Comparison of ENCODE assay signal across 1 cellular context in the genomic region with DNA sequence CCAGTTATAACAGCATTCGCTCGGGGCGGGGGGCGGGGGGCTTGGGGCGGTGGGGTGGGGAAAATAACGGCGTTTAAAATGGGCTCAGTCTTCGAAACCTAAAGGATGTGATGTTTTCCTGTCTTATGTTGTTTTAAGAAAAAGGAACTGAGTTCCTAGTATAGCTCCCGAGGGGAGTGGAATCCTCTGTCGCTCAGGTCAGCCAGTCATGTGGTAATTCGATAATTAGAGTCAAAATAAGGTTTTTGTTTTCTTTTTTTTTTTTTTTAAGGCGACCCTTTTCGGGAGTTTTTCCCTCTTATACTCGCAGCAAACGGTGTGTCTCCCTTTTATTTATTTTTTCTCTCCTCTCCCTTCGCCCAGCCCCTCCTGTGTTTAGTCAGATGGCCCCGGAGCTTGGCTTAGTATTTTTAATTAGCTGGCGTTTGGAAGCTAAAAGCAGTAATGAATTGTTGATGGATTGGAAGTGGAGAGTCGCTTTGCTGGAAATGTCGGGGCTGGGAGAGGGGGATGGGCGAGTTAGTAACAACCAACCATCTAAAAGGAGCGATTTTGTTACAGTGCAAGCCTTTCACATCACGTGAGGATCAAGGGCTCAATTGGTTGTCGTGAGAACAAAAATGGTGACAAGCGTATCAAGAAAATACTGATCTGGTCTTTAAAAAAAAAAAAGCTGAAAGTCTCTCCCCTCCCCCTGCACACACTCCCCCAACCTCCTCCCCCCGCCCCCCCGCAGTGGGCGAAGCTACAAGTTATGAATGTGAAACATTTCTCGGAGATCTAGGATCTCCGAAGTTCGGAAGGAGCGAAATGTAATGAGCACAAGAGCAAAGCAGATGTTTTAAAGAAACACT.
A peak's percentile ranks its signal among the peaks of the same experiment; 100 is the strongest.
TF ChIP-seq lines count a peak whose summit lies in the region.

No MANE protein-coding gene starts in this region.

TF ChIP-seq in HEK293, 187 proteins besides CTCF, POLR2A, EP300 and RAD21 (continued from another document and continues in another):
- TF ChIP-seq, protein P1, sequence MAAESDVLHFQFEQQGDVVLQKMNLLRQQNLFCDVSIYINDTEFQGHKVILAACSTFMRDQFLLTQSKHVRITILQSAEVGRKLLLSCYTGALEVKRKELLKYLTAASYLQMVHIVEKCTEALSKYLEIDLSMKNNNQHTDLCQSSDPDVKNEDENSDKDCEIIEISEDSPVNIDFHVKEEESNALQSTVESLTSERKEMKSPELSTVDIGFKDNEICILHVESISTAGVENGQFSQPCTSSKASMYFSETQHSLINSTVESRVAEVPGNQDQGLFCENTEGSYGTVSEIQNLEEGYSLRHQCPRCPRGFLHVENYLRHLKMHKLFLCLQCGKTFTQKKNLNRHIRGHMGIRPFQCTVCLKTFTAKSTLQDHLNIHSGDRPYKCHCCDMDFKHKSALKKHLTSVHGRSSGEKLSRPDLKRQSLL (tag by site-specific recombination; IDR thresholded peaks at IDR 0.05) = no peak
- TF ChIP-seq TRIM28 (IDR thresholded peaks at IDR 0.05; ENCODE audit: borderline replicate concordance, low read length) (no peak), SCRT2 (tag by site-specific recombination; IDR thresholded peaks at IDR 0.05) (peak; percentile 70; the same call in 1 of the 2 replicates), ZNF571 (tag by site-specific recombination; IDR thresholded peaks at IDR 0.05) (no peak), YY1 (tag by site-specific recombination; IDR thresholded peaks at IDR 0.05) (no peak; the same call in 1 of the 2 replicates), ZNF501 (tag by site-specific recombination; IDR thresholded peaks at IDR 0.05) (0 out of 2 replicates have a peak, but pooled peaks have one; percentile 38), ZNF473 (tag by site-specific recombination; IDR thresholded peaks at IDR 0.05) (no peak), MZF1 (tag by site-specific recombination; IDR thresholded peaks at IDR 0.05; ENCODE audit: borderline replicate concordance) (peak; percentile 81), ZNF23 (tag by site-specific recombination; IDR thresholded peaks at IDR 0.05; ENCODE audit: borderline replicate concordance) (no peak), KLF1 (tag by site-specific recombination; IDR thresholded peaks at IDR 0.05) (peak; percentile 68), ZNF169 (tag by site-specific recombination; IDR thresholded peaks at IDR 0.05) (no peak), KLF10 (tag by site-specific recombination; IDR thresholded peaks at IDR 0.05) (peak; percentile 91), ZBTB1 (tag by site-specific recombination; IDR thresholded peaks at IDR 0.05) (peak; percentile 67; the same call in 1 of the 2 replicates), KLF16 (tag by site-specific recombination; IDR thresholded peaks at IDR 0.05) (peak; percentile 21; the same call in 1 of the 2 replicates), ZNF423 (tag by site-specific recombination; IDR thresholded peaks at IDR 0.05) (no peak; the same call in 1 of the 2 replicates), WT1 (tag by site-specific recombination; IDR thresholded peaks at IDR 0.05) (peak; percentile 99), ZNF776 (tag by site-specific recombination; IDR thresholded peaks at IDR 0.05; ENCODE audit: borderline replicate concordance) (no peak), ZNF394 (tag by site-specific recombination; IDR thresholded peaks at IDR 0.05; ENCODE audit: borderline replicate concordance) (peak; percentile 79), ZNF654 (tag by site-specific recombination; IDR thresholded peaks at IDR 0.05; ENCODE audit: low read depth) (0 out of 2 replicates have a peak, but pooled peaks have one; percentile 10), ZNF544 (tag by site-specific recombination; IDR thresholded peaks at IDR 0.05) (no peak), ZNF223 (tag by site-specific recombination; IDR thresholded peaks at IDR 0.05) (no peak), ZNF664 (tag by site-specific recombination; IDR thresholded peaks at IDR 0.05) (peak; percentile 51; the same call in 1 of the 2 replicates)
- TF ChIP-seq, protein P2, sequence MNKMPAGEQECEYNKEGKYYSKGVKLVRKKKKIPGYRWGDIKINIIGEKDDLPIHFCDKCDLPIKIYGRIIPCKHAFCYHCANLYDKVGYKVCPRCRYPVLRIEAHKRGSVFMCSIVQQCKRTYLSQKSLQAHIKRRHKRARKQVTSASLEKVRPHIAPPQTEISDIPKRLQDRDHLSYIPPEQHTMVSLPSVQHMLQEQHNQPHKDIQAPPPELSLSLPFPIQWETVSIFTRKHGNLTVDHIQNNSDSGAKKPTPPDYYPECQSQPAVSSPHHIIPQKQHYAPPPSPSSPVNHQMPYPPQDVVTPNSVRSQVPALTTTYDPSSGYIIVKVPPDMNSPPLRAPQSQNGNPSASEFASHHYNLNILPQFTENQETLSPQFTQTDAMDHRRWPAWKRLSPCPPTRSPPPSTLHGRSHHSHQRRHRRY (tag by site-specific recombination; IDR thresholded peaks at IDR 0.05) = no peak; the same call in 1 of the 2 replicates
- TF ChIP-seq, protein P3, sequence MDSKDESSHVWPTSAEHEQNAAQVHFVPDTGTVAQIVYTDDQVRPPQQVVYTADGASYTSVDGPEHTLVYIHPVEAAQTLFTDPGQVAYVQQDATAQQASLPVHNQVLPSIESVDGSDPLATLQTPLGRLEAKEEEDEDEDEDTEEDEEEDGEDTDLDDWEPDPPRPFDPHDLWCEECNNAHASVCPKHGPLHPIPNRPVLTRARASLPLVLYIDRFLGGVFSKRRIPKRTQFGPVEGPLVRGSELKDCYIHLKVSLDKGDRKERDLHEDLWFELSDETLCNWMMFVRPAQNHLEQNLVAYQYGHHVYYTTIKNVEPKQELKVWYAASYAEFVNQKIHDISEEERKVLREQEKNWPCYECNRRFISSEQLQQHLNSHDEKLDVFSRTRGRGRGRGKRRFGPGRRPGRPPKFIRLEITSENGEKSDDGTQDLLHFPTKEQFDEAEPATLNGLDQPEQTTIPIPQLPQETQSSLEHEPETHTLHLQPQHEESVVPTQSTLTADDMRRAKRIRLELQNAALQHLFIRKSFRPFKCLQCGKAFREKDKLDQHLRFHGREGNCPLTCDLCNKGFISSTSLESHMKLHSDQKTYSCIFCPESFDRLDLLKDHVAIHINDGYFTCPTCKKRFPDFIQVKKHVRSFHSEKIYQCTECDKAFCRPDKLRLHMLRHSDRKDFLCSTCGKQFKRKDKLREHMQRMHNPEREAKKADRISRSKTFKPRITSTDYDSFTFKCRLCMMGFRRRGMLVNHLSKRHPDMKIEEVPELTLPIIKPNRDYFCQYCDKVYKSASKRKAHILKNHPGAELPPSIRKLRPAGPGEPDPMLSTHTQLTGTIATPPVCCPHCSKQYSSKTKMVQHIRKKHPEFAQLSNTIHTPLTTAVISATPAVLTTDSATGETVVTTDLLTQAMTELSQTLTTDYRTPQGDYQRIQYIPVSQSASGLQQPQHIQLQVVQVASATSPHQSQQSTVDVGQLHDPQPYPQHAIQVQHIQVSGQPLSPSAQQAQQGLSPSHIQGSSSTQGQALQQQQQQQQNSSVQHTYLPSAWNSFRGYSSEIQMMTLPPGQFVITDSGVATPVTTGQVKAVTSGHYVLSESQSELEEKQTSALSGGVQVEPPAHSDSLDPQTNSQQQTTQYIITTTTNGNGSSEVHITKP (tag by site-specific recombination; IDR thresholded peaks at IDR 0.05) = peak; percentile 74
- TF ChIP-seq, protein P4, sequence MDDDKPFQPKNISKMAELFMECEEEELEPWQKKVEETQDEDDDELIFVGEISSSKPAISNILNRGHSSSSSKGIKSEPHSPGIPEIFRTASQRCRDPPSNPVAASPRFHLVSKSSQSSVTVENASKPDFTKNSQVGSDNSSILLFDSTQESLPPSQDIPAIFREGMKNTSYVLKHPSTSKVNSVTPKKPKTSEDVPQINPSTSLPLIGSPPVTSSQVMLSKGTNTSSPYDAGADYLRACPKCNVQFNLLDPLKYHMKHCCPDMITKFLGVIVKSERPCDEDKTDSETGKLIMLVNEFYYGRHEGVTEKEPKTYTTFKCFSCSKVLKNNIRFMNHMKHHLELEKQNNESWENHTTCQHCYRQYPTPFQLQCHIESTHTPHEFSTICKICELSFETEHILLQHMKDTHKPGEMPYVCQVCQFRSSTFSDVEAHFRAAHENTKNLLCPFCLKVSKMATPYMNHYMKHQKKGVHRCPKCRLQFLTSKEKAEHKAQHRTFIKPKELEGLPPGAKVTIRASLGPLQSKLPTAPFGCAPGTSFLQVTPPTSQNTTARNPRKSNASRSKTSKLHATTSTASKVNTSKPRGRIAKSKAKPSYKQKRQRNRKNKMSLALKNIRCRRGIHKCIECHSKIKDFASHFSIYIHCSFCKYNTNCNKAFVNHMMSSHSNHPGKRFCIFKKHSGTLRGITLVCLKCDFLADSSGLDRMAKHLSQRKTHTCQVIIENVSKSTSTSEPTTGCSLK (tag by site-specific recombination; IDR thresholded peaks at IDR 0.05) = no peak
- TF ChIP-seq, protein P5, sequence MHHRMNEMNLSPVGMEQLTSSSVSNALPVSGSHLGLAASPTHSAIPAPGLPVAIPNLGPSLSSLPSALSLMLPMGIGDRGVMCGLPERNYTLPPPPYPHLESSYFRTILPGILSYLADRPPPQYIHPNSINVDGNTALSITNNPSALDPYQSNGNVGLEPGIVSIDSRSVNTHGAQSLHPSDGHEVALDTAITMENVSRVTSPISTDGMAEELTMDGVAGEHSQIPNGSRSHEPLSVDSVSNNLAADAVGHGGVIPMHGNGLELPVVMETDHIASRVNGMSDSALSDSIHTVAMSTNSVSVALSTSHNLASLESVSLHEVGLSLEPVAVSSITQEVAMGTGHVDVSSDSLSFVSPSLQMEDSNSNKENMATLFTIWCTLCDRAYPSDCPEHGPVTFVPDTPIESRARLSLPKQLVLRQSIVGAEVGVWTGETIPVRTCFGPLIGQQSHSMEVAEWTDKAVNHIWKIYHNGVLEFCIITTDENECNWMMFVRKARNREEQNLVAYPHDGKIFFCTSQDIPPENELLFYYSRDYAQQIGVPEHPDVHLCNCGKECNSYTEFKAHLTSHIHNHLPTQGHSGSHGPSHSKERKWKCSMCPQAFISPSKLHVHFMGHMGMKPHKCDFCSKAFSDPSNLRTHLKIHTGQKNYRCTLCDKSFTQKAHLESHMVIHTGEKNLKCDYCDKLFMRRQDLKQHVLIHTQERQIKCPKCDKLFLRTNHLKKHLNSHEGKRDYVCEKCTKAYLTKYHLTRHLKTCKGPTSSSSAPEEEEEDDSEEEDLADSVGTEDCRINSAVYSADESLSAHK (tag by site-specific recombination; IDR thresholded peaks at IDR 0.05) = peak; percentile 87
- TF ChIP-seq, protein P6, sequence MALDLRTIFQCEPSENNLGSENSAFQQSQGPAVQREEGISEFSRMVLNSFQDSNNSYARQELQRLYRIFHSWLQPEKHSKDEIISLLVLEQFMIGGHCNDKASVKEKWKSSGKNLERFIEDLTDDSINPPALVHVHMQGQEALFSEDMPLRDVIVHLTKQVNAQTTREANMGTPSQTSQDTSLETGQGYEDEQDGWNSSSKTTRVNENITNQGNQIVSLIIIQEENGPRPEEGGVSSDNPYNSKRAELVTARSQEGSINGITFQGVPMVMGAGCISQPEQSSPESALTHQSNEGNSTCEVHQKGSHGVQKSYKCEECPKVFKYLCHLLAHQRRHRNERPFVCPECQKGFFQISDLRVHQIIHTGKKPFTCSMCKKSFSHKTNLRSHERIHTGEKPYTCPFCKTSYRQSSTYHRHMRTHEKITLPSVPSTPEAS (tag by site-specific recombination; IDR thresholded peaks at IDR 0.05) = peak; percentile 61; the same call in 1 of the 2 replicates
- TF ChIP-seq, protein P7, sequence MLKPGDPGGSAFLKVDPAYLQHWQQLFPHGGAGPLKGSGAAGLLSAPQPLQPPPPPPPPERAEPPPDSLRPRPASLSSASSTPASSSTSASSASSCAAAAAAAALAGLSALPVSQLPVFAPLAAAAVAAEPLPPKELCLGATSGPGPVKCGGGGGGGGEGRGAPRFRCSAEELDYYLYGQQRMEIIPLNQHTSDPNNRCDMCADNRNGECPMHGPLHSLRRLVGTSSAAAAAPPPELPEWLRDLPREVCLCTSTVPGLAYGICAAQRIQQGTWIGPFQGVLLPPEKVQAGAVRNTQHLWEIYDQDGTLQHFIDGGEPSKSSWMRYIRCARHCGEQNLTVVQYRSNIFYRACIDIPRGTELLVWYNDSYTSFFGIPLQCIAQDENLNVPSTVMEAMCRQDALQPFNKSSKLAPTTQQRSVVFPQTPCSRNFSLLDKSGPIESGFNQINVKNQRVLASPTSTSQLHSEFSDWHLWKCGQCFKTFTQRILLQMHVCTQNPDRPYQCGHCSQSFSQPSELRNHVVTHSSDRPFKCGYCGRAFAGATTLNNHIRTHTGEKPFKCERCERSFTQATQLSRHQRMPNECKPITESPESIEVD (tag by site-specific recombination; IDR thresholded peaks at IDR 0.05) = peak; percentile 98
- TF ChIP-seq, protein P8, sequence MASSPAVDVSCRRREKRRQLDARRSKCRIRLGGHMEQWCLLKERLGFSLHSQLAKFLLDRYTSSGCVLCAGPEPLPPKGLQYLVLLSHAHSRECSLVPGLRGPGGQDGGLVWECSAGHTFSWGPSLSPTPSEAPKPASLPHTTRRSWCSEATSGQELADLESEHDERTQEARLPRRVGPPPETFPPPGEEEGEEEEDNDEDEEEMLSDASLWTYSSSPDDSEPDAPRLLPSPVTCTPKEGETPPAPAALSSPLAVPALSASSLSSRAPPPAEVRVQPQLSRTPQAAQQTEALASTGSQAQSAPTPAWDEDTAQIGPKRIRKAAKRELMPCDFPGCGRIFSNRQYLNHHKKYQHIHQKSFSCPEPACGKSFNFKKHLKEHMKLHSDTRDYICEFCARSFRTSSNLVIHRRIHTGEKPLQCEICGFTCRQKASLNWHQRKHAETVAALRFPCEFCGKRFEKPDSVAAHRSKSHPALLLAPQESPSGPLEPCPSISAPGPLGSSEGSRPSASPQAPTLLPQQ (tag by site-specific recombination; IDR thresholded peaks at IDR 0.05) = peak; percentile 97
- TF ChIP-seq, protein P9, sequence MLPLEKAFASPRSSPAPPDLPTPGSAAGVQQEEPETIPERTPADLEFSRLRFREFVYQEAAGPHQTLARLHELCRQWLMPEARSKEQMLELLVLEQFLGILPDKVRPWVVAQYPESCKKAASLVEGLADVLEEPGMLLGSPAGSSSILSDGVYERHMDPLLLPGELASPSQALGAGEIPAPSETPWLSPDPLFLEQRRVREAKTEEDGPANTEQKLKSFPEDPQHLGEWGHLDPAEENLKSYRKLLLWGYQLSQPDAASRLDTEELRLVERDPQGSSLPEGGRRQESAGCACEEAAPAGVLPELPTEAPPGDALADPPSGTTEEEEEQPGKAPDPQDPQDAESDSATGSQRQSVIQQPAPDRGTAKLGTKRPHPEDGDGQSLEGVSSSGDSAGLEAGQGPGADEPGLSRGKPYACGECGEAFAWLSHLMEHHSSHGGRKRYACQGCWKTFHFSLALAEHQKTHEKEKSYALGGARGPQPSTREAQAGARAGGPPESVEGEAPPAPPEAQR (tag by site-specific recombination; IDR thresholded peaks at IDR 0.05) = peak; percentile 82
- TF ChIP-seq, protein P10, sequence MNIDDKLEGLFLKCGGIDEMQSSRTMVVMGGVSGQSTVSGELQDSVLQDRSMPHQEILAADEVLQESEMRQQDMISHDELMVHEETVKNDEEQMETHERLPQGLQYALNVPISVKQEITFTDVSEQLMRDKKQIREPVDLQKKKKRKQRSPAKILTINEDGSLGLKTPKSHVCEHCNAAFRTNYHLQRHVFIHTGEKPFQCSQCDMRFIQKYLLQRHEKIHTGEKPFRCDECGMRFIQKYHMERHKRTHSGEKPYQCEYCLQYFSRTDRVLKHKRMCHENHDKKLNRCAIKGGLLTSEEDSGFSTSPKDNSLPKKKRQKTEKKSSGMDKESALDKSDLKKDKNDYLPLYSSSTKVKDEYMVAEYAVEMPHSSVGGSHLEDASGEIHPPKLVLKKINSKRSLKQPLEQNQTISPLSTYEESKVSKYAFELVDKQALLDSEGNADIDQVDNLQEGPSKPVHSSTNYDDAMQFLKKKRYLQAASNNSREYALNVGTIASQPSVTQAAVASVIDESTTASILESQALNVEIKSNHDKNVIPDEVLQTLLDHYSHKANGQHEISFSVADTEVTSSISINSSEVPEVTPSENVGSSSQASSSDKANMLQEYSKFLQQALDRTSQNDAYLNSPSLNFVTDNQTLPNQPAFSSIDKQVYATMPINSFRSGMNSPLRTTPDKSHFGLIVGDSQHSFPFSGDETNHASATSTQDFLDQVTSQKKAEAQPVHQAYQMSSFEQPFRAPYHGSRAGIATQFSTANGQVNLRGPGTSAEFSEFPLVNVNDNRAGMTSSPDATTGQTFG (tag by site-specific recombination; IDR thresholded peaks at IDR 0.05; ENCODE audit: borderline replicate concordance) = no peak
